Comparison of ENCODE assay signal across 28 cellular contexts in the genomic region with DNA sequence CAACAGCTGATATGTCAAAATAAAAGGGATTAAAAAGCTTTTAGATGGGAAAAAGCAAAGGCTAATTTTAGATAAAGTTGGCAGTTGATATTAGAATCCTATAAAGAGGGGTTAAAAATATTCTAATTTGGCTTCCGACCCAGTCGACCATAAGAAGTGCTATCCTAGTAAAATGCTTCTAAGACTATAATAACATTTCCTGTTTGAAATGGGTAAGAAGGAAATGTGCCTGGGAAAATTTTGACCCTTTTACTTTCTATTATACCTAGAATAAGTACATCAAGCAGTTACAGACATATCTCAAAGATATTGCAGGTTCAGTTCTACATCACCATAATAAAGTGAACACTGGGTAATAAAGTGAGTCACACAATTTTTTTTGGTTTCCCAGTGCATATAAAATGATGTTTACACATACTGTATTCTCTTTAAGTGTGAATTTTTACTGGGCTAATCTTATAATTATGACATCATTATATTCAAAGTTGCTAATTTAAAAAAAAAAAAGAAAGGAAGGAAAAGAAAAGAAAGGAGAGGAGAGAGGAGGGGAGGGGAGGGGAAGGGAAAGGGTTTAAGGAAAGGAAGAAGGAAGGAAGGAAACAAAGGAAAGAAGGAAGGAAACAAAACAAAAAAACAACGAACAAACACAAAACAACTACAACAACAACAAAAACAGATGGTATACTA.
"Had no signal": no experiment of that assay in that cellular context is flagged by ENCODE, and none has a peak within 500 bp of the region (broad histone marks: within the 10 kb centered on the region; RNA-seq: fewer than 3 reads in every experiment).

No MANE protein-coding gene starts in this region.

- H3K27ac ChIP-seq: adrenal gland, body of pancreas, heart left ventricle had no signal

- H3K4me3 Mint-ChIP-seq: activated CD8-positive, alpha-beta T cell treated with anti-CD3 and anti-CD28 coated beads for 36 hours; activated naive CD4-positive, alpha-beta T cell treated with anti-CD3 and anti-CD28 coated beads for 36 hours; activated naive CD4-positive, alpha-beta T cell treated with anti-CD3 and anti-CD28 coated beads, Interleukin-2, amount 50 U/mL, for 24 hours; activated naive CD8-positive, alpha-beta T cell treated with anti-CD3 and anti-CD28 coated beads for 36 hours; activated naive CD8-positive, alpha-beta T cell treated with anti-CD3 and anti-CD28 coated beads, Interleukin-2, amount 50 U/mL, for 24 hours; activated T-cell treated with anti-CD3 and anti-CD28 coated beads, Interleukin-2, amount 50 U/mL, for 4 hours; activated T-helper 17 cell treated with anti-CD3 and anti-CD28 coated beads, Interleukin-2, amount 50 U/mL, for 72 hours had no signal

- H3K36me3 ChIP-seq: adrenal gland, heart left ventricle had no signal

- H3K4me1 ChIP-seq: adrenal gland, body of pancreas had no signal

- FAIRE-seq: colon, endometrium, frontal cortex had no signal

- H3K4me1 Mint-ChIP-seq: activated naive CD4-positive, alpha-beta T cell treated with anti-CD3 and anti-CD28 coated beads, Interleukin-2, amount 50 U/mL, for 24 hours; activated T-helper 17 cell treated with anti-CD3 and anti-CD28 coated beads, Interleukin-2, amount 50 U/mL, for 72 hours had no signal

- H3K4me3 ChIP-seq: adrenal gland, body of pancreas, heart left ventricle had no signal

- H3K9me3 ChIP-seq: adrenal gland, body of pancreas had no signal

- DNase-seq: activated CD4-positive, alpha-beta T cell treated with anti-CD3 and anti-CD28 coated beads for 4 hours; activated CD4-positive, alpha-beta T cell treated with anti-CD3 and anti-CD28 coated beads, Interleukin-2, amount 50 U/mL, for 1 hour; activated CD4-positive, alpha-beta T cell treated with anti-CD3 and anti-CD28 coated beads, Interleukin-2, amount 50 U/mL, for 48 hours; activated CD4-positive, CD25-positive, alpha-beta regulatory T cell; activated CD4-positive, CD25-positive, alpha-beta regulatory T cell treated with anti-CD3 and anti-CD28 coated beads, Interleukin-2, amount 50 U/mL, for 72 hours; activated CD8-positive, alpha-beta memory T cell treated with anti-CD3 and anti-CD28 coated beads for 24 hours; activated CD8-positive, alpha-beta T cell treated with anti-CD3 and anti-CD28 coated beads for 36 hours; activated effector memory CD4-positive, alpha-beta T cell treated with Interleukin-2 at 50 U/mL for 16 hours; activated naive CD4-positive, alpha-beta T cell treated with anti-CD3 and anti-CD28 coated beads for 36 hours; activated naive CD8-positive, alpha-beta T cell treated with anti-CD3 and anti-CD28 coated beads for 36 hours; activated naive CD8-positive, alpha-beta T cell treated with anti-CD3 and anti-CD28 coated beads, Interleukin-2, amount 50 U/mL, for 24 hours; activated T-cell treated with anti-CD3 and anti-CD28 coated beads, Interleukin-2, amount 50 U/mL, for 4 hours; adrenal gland; amygdala; aorta; body of pancreas; caudate nucleus; effector CD8-positive, alpha-beta T cell; foreskin fibroblast; glutamatergic neuron; heart left ventricle; T-helper 2 cell had no signal

- H3K27me3 ChIP-seq: adrenal gland, body of pancreas had no signal

- H3K9me3 Mint-ChIP-seq: activated CD8-positive, alpha-beta T cell treated with anti-CD3 and anti-CD28 coated beads for 36 hours; activated naive CD4-positive, alpha-beta T cell treated with anti-CD3 and anti-CD28 coated beads for 36 hours; activated naive CD4-positive, alpha-beta T cell treated with anti-CD3 and anti-CD28 coated beads, Interleukin-2, amount 50 U/mL, for 24 hours; activated naive CD8-positive, alpha-beta T cell treated with anti-CD3 and anti-CD28 coated beads for 36 hours; activated naive CD8-positive, alpha-beta T cell treated with anti-CD3 and anti-CD28 coated beads, Interleukin-2, amount 50 U/mL, for 24 hours; activated T-cell treated with anti-CD3 and anti-CD28 coated beads, Interleukin-2, amount 50 U/mL, for 4 hours; activated T-helper 17 cell treated with anti-CD3 and anti-CD28 coated beads, Interleukin-2, amount 50 U/mL, for 72 hours had no signal

- H3K27ac Mint-ChIP-seq: activated CD8-positive, alpha-beta T cell treated with anti-CD3 and anti-CD28 coated beads for 36 hours; activated naive CD4-positive, alpha-beta T cell treated with anti-CD3 and anti-CD28 coated beads for 36 hours; activated naive CD4-positive, alpha-beta T cell treated with anti-CD3 and anti-CD28 coated beads, Interleukin-2, amount 50 U/mL, for 24 hours; activated naive CD8-positive, alpha-beta T cell treated with anti-CD3 and anti-CD28 coated beads for 36 hours; activated naive CD8-positive, alpha-beta T cell treated with anti-CD3 and anti-CD28 coated beads, Interleukin-2, amount 50 U/mL, for 24 hours; activated T-helper 17 cell treated with anti-CD3 and anti-CD28 coated beads, Interleukin-2, amount 50 U/mL, for 72 hours had no signal

- ATAC-seq: activated CD8-positive, alpha-beta T cell treated with anti-CD3 and anti-CD28 coated beads for 36 hours; activated naive CD8-positive, alpha-beta T cell treated with anti-CD3 and anti-CD28 coated beads, Interleukin-2, amount 50 U/mL, for 24 hours; activated T-cell treated with anti-CD3 and anti-CD28 coated beads, Interleukin-2, amount 50 U/mL, for 4 hours; activated T-helper 17 cell treated with anti-CD3 and anti-CD28 coated beads, Interleukin-2, amount 50 U/mL, for 72 hours; body of pancreas; esophagus mucosa; heart left ventricle had no signal

- H3K36me3 Mint-ChIP-seq: activated naive CD4-positive, alpha-beta T cell treated with anti-CD3 and anti-CD28 coated beads, Interleukin-2, amount 50 U/mL, for 24 hours; activated naive CD8-positive, alpha-beta T cell treated with anti-CD3 and anti-CD28 coated beads for 36 hours had no signal
